In the genomic region with DNA sequence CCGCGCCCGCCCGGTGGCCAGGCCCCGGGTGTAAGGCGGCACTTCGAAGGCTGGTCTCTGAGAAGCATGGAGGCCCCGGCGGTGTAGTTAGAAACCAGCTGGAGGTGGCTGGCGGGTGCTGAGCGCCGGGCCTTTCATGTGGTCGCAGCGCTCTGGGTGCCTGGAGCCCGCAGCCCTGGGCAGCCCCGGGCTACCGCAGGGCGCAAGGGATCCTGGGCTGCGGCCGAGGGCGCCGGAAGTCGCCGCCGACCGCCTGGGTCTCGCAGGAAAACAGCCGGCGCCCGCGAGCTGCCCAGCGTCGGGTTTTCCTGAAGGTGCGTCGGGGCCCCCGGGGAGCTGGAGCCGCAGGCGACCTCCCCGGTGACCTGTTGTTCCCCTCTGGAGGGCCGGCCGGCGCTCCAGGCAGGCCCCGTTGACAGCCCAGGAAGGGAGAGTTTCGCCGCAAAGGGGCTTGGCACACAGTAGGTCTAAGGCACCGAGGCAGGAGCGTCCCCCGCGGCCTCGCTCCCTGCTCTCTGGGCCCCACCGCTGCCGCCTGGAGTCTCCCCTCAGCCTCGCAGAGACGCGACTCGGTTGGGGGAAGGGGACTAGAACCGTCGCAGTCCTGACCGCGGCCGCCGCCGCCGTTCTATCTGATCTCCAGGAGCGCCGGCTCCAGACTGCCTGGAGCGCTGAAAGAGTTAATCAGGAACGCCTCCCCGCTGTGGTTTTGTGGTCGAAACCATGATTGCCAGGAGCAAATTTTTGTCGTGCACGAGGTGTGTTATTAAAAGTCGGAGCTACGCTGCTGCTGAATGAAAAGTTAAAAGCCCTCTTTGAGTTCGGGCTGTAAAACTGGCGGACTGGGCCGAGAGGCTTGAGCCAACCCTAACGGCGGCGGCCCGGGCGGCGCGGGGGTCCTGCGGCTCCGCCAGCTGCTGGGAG, we compare ENCODE assay signal across 1 cellular context.
TF ChIP-seq lines count a peak whose summit lies in the region.

No MANE protein-coding gene starts in this region.

TF ChIP-seq in HEK293, 187 proteins besides CTCF, POLR2A, EP300 and RAD21 (continued from another document and continues in another):
- TF ChIP-seq, protein P1, sequence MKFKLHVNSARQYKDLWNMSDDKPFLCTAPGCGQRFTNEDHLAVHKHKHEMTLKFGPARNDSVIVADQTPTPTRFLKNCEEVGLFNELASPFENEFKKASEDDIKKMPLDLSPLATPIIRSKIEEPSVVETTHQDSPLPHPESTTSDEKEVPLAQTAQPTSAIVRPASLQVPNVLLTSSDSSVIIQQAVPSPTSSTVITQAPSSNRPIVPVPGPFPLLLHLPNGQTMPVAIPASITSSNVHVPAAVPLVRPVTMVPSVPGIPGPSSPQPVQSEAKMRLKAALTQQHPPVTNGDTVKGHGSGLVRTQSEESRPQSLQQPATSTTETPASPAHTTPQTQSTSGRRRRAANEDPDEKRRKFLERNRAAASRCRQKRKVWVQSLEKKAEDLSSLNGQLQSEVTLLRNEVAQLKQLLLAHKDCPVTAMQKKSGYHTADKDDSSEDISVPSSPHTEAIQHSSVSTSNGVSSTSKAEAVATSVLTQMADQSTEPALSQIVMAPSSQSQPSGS (tag by site-specific recombination; IDR thresholded peaks at IDR 0.05; ENCODE audit: low read depth), result no peak
- peak; percentile 86 for TF ChIP-seq ZNF24 (tag by site-specific recombination; IDR thresholded peaks at IDR 0.05)
- no peak for TF ChIP-seq SP3 (tag by site-specific recombination; IDR thresholded peaks at IDR 0.05)
- no peak for TF ChIP-seq ZNF366 (tag by site-specific recombination; conservative IDR thresholded peaks at IDR 0.05)
- TF ChIP-seq, protein P2, sequence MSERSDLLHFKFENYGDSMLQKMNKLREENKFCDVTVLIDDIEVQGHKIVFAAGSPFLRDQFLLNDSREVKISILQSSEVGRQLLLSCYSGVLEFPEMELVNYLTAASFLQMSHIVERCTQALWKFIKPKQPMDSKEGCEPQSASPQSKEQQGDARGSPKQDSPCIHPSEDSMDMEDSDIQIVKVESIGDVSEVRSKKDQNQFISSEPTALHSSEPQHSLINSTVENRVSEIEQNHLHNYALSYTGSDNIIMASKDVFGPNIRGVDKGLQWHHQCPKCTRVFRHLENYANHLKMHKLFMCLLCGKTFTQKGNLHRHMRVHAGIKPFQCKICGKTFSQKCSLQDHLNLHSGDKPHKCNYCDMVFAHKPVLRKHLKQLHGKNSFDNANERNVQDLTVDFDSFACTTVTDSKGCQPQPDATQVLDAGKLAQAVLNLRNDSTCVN (tag by site-specific recombination; optimal IDR thresholded peaks at IDR 0.05), result peak; percentile 67
- TF ChIP-seq ZBTB1 (tag by site-specific recombination; IDR thresholded peaks at IDR 0.05), result peak; percentile 88; the same call in 1 of the 2 replicates
- TF ChIP-seq FEZF1 (tag by site-specific recombination; IDR thresholded peaks at IDR 0.05), result peak; percentile 43; the same call in 1 of the 2 replicates
- TF ChIP-seq ZNF2 (tag by site-specific recombination; IDR thresholded peaks at IDR 0.05), result no peak
- no peak; the same call in 1 of the 2 replicates for TF ChIP-seq ZNF677 (tag by site-specific recombination; IDR thresholded peaks at IDR 0.05)
- TF ChIP-seq ZBTB20 (tag by site-specific recombination; IDR thresholded peaks at IDR 0.05), result peak; percentile 96
- no peak for TF ChIP-seq ZNF214 (tag by site-specific recombination; IDR thresholded peaks at IDR 0.05; ENCODE audit: borderline replicate concordance)
- TF ChIP-seq ZNF596 (tag by site-specific recombination; IDR thresholded peaks at IDR 0.05), result no peak
- TF ChIP-seq, protein P3, sequence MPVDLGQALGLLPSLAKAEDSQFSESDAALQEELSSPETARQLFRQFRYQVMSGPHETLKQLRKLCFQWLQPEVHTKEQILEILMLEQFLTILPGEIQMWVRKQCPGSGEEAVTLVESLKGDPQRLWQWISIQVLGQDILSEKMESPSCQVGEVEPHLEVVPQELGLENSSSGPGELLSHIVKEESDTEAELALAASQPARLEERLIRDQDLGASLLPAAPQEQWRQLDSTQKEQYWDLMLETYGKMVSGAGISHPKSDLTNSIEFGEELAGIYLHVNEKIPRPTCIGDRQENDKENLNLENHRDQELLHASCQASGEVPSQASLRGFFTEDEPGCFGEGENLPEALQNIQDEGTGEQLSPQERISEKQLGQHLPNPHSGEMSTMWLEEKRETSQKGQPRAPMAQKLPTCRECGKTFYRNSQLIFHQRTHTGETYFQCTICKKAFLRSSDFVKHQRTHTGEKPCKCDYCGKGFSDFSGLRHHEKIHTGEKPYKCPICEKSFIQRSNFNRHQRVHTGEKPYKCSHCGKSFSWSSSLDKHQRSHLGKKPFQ (tag by site-specific recombination; IDR thresholded peaks at IDR 0.05), result peak; percentile 69; the same call in 1 of the 2 replicates
- TF ChIP-seq ZNF571 (tag by site-specific recombination; IDR thresholded peaks at IDR 0.05), result no peak
- no peak for TF ChIP-seq ZNF549 (tag by site-specific recombination; IDR thresholded peaks at IDR 0.05)
- TF ChIP-seq ZNF292 (tag by site-specific recombination; IDR thresholded peaks at IDR 0.05; ENCODE audit: borderline replicate concordance, low read depth), result no peak
- TF ChIP-seq, protein P4, sequence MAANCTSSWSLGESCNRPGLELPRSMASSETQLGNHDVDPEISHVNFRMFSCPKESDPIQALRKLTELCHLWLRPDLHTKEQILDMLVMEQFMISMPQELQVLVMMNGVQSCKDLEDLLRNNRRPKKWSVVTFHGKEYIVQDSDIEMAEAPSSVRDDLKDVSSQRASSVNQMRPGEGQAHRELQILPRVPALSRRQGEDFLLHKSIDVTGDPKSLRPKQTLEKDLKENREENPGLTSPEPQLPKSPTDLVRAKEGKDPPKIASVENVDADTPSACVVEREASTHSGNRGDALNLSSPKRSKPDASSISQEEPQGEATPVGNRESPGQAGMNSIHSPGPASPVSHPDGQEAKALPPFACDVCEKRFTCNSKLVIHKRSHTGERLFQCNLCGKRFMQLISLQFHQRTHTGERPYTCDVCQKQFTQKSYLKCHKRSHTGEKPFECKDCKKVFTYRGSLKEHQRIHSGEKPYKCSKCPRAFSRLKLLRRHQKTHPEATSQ (tag by site-specific recombination; IDR thresholded peaks at IDR 0.05), result peak; percentile 47; the same call in 1 of the 2 replicates
- no peak for TF ChIP-seq ZNF48 (tag by site-specific recombination; IDR thresholded peaks at IDR 0.05)
- no peak for TF ChIP-seq ZNF175 (tag by site-specific recombination; IDR thresholded peaks at IDR 0.05)
- TF ChIP-seq ZNF426 (tag by site-specific recombination; IDR thresholded peaks at IDR 0.05), result no peak
- peak; percentile 83 for TF ChIP-seq ZNF76 (tag by site-specific recombination; IDR thresholded peaks at IDR 0.05; ENCODE audit: borderline replicate concordance, low read depth)
- no peak for TF ChIP-seq ZNF529 (tag by site-specific recombination; IDR thresholded peaks at IDR 0.05; ENCODE audit: insufficient replicate concordance)
- TF ChIP-seq ZNF354C (tag by site-specific recombination; IDR thresholded peaks at IDR 0.05; ENCODE audit: borderline replicate concordance, low read depth), result no peak
- TF ChIP-seq ZNF510 (tag by site-specific recombination; IDR thresholded peaks at IDR 0.05; ENCODE audit: insufficient replicate concordance), result no peak
- TF ChIP-seq GLIS2 (tag by site-specific recombination; IDR thresholded peaks at IDR 0.05), result peak; percentile 87
- TF ChIP-seq, protein P5, sequence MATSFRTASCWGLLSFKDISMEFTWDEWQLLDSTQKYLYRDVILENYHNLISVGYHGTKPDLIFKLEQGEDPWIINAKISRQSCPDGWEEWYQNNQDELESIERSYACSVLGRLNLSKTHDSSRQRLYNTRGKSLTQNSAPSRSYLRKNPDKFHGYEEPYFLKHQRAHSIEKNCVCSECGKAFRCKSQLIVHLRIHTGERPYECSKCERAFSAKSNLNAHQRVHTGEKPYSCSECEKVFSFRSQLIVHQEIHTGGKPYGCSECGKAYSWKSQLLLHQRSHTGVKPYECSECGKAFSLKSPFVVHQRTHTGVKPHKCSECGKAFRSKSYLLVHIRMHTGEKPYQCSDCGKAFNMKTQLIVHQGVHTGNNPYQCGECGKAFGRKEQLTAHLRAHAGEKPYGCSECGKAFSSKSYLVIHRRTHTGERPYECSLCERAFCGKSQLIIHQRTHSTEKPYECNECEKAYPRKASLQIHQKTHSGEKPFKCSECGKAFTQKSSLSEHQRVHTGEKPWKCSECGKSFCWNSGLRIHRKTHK (tag by site-specific recombination; IDR thresholded peaks at IDR 0.05), result no peak
- TF ChIP-seq ZNF37A (tag by site-specific recombination; IDR thresholded peaks at IDR 0.05), result no peak
- TF ChIP-seq, protein P6, sequence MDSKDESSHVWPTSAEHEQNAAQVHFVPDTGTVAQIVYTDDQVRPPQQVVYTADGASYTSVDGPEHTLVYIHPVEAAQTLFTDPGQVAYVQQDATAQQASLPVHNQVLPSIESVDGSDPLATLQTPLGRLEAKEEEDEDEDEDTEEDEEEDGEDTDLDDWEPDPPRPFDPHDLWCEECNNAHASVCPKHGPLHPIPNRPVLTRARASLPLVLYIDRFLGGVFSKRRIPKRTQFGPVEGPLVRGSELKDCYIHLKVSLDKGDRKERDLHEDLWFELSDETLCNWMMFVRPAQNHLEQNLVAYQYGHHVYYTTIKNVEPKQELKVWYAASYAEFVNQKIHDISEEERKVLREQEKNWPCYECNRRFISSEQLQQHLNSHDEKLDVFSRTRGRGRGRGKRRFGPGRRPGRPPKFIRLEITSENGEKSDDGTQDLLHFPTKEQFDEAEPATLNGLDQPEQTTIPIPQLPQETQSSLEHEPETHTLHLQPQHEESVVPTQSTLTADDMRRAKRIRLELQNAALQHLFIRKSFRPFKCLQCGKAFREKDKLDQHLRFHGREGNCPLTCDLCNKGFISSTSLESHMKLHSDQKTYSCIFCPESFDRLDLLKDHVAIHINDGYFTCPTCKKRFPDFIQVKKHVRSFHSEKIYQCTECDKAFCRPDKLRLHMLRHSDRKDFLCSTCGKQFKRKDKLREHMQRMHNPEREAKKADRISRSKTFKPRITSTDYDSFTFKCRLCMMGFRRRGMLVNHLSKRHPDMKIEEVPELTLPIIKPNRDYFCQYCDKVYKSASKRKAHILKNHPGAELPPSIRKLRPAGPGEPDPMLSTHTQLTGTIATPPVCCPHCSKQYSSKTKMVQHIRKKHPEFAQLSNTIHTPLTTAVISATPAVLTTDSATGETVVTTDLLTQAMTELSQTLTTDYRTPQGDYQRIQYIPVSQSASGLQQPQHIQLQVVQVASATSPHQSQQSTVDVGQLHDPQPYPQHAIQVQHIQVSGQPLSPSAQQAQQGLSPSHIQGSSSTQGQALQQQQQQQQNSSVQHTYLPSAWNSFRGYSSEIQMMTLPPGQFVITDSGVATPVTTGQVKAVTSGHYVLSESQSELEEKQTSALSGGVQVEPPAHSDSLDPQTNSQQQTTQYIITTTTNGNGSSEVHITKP (tag by site-specific recombination; IDR thresholded peaks at IDR 0.05), result peak; percentile 95
- TF ChIP-seq ZNF530 (tag by site-specific recombination; IDR thresholded peaks at IDR 0.05; ENCODE audit: low read depth), result no peak
- no peak for TF ChIP-seq ZNF10 (tag by site-specific recombination; IDR thresholded peaks at IDR 0.05)
- TF ChIP-seq ZSCAN30 (tag by site-specific recombination; IDR thresholded peaks at IDR 0.05), result peak; percentile 68
- no peak for TF ChIP-seq ZNF112 (tag by site-specific recombination; IDR thresholded peaks at IDR 0.05)
- peak; percentile 43; the same call in 1 of the 2 replicates for TF ChIP-seq KLF9 (tag by site-specific recombination; IDR thresholded peaks at IDR 0.05; ENCODE audit: low read depth)
- TF ChIP-seq ZBTB17 (tag by site-specific recombination; IDR thresholded peaks at IDR 0.05), result peak; percentile 86
- no peak for TF ChIP-seq ZNF266 (tag by site-specific recombination; IDR thresholded peaks at IDR 0.05; ENCODE audit: low read depth)
- peak; percentile 64 for TF ChIP-seq WT1 (tag by site-specific recombination; IDR thresholded peaks at IDR 0.05)
- no peak for TF ChIP-seq ZNF174 (tag by site-specific recombination; IDR thresholded peaks at IDR 0.05)
- no peak for TF ChIP-seq ZNF121 (tag by site-specific recombination; IDR thresholded peaks at IDR 0.05)
- TF ChIP-seq, protein P7, sequence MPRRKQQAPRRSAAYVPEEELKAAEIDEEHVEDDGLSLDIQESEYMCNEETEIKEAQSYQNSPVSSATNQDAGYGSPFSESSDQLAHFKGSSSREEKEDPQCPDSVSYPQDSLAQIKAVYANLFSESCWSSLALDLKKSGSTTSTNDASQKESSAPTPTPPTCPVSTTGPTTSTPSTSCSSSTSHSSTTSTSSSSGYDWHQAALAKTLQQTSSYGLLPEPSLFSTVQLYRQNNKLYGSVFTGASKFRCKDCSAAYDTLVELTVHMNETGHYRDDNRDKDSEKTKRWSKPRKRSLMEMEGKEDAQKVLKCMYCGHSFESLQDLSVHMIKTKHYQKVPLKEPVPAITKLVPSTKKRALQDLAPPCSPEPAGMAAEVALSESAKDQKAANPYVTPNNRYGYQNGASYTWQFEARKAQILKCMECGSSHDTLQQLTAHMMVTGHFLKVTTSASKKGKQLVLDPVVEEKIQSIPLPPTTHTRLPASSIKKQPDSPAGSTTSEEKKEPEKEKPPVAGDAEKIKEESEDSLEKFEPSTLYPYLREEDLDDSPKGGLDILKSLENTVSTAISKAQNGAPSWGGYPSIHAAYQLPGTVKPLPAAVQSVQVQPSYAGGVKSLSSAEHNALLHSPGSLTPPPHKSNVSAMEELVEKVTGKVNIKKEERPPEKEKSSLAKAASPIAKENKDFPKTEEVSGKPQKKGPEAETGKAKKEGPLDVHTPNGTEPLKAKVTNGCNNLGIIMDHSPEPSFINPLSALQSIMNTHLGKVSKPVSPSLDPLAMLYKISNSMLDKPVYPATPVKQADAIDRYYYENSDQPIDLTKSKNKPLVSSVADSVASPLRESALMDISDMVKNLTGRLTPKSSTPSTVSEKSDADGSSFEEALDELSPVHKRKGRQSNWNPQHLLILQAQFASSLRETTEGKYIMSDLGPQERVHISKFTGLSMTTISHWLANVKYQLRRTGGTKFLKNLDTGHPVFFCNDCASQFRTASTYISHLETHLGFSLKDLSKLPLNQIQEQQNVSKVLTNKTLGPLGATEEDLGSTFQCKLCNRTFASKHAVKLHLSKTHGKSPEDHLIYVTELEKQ (tag by site-specific recombination; IDR thresholded peaks at IDR 0.05; ENCODE audit: borderline replicate concordance), result peak; percentile 53; the same call in 1 of the 2 replicates
- peak; percentile 88 for TF ChIP-seq ZNF660 (tag by site-specific recombination; IDR thresholded peaks at IDR 0.05)
- TF ChIP-seq SCRT1 (tag by site-specific recombination; IDR thresholded peaks at IDR 0.05; ENCODE audit: borderline replicate concordance), result no peak
- TF ChIP-seq, protein P8, sequence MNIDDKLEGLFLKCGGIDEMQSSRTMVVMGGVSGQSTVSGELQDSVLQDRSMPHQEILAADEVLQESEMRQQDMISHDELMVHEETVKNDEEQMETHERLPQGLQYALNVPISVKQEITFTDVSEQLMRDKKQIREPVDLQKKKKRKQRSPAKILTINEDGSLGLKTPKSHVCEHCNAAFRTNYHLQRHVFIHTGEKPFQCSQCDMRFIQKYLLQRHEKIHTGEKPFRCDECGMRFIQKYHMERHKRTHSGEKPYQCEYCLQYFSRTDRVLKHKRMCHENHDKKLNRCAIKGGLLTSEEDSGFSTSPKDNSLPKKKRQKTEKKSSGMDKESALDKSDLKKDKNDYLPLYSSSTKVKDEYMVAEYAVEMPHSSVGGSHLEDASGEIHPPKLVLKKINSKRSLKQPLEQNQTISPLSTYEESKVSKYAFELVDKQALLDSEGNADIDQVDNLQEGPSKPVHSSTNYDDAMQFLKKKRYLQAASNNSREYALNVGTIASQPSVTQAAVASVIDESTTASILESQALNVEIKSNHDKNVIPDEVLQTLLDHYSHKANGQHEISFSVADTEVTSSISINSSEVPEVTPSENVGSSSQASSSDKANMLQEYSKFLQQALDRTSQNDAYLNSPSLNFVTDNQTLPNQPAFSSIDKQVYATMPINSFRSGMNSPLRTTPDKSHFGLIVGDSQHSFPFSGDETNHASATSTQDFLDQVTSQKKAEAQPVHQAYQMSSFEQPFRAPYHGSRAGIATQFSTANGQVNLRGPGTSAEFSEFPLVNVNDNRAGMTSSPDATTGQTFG (tag by site-specific recombination; IDR thresholded peaks at IDR 0.05; ENCODE audit: borderline replicate concordance), result no peak
